8 cellular contexts compared by ENCODE assay signal in genomic region chr16:31094424-31095120, GRCh38. TPM values are rescaled to one million over a fixed set of nuclear protein-coding genes. Genes with fewer than 3 reads are reported as not detected.
DNase-seq lines count a peak whose midpoint lies in the region; ATAC-seq, FAIRE-seq and TF ChIP-seq lines count a peak whose summit lies in the region.

Gene VKORC1 (minus strand): TSS chr16:31094797. CDS start chr16:31094729, 68 bp downstream.

- DNase-seq in GM10266 (ENCODE audit: extremely low spot score), result peak; percentile 91
- peak; percentile 95 for DNase-seq in NCI-H1105 (lab: John Stamatoyannopoulos, UW)
- peak; percentile 87 for DNase-seq in activated naive CD8-positive, alpha-beta T cell treated with anti-CD3 and anti-CD28 coated beads, Interleukin-2, amount 10 ng/mL, durations not matched to agents 7 days and 5 days
- DNase-seq in head of caudate nucleus, result peak; percentile 88 to 98 (median 95)
- DNase-seq in pancreas, result peak; percentile 91 to 97 (median 96)
- DNase-seq in tibial artery, result peak; percentile 96 to 98

- H3K27ac ChIP-seq in SU-DHL-6 (ENCODE audit: low read depth, low read length), result peak within 1 kb of the TSS; percentile 76
- H3K27ac ChIP-seq in pancreas, result peak within 1 kb of the TSS; percentile 73 to 91 (median 80)
- H3K27ac ChIP-seq in tibial artery, result peak within 1 kb of the TSS; percentile 91 to 97

- peaks cover 4% of the 10 kb centered on the region for H3K36me3 Mint-ChIP-seq in activated naive CD8-positive, alpha-beta T cell treated with anti-CD3 and anti-CD28 coated beads, Interleukin-2, amount 10 ng/mL, durations not matched to agents 7 days and 5 days

- FAIRE-seq in pancreas (lab: Jason Lieb, UNC), result no peak

- peaks cover 20% of the 10 kb centered on the region for H3K79me2 ChIP-seq in SU-DHL-6 (ENCODE audit: insufficient read depth, low read length)

- peaks cover 2% of the 10 kb centered on the region for H3K27me3 Mint-ChIP-seq in activated naive CD8-positive, alpha-beta T cell treated with anti-CD3 and anti-CD28 coated beads, Interleukin-2, amount 10 ng/mL, durations not matched to agents 7 days and 5 days

- TF ChIP-seq CTCF in GM10266 (IDR thresholded peaks at IDR 0.05; ENCODE audit: control insufficient read depth, insufficient read depth, low read depth, missing control alignments), result no peak
- TF ChIP-seq CTCF in SU-DHL-6 (IDR thresholded peaks at IDR 0.05; ENCODE audit: insufficient read depth, low read length, poor library complexity, severe bottlenecking), result no peak
- no peak for TF ChIP-seq CTCF in pancreas (IDR thresholded peaks at IDR 0.05)
- no peak for TF ChIP-seq CTCF in tibial artery (IDR thresholded peaks at IDR 0.05)

- peaks cover 10% of the 10 kb centered on the region for H3F3A ChIP-seq in SU-DHL-6 (ENCODE audit: insufficient read depth)

- H3K4me2 ChIP-seq in SU-DHL-6 (ENCODE audit: low read depth, low read length, poor library complexity, severe bottlenecking), result peak within 1 kb of the TSS; percentile 72

- intact Hi-C loops in head of caudate nucleus (cut with DNase I) (loop anchor here (10.0 kb wide), 1 partner anchor 110 kb away; the partner anchor contains the start of gene HSD3B7), pancreas (cut with DNase I) (loop anchor here in 1 of 3 donors (5.0 kb wide), 1 partner anchor 58 kb away; the partner anchor contains the start of gene PRSS36), tibial artery (cut with DNase I; ENCODE audit: low total_unique reads) (no loop called here)

- POLR2A ChIA-PET in activated naive CD8-positive, alpha-beta T cell treated with anti-CD3 and anti-CD28 coated beads, Interleukin-2, amount 10 ng/mL, durations not matched to agents 7 days and 5 days (lab: Charles Lee), result interaction anchor here (0.7 to 2.5 kb wide), 6 partner anchors 10 to 349 kb away, joined by 3 to 18 read pairs (median 4); partner anchors contain the start of genes FUS, ZNF646 and ZNF668

- peaks cover 0 to 11% (median 6%) of the 10 kb centered on the region in 3 donors for H3K4me1 ChIP-seq in pancreas
- peaks cover 0 to 22% (median 12%) of the 10 kb centered on the region in 4 donors for H3K4me1 ChIP-seq in tibial artery

- no peaks in the 10 kb centered on the region for H3K9me3 Mint-ChIP-seq in activated naive CD8-positive, alpha-beta T cell treated with anti-CD3 and anti-CD28 coated beads, Interleukin-2, amount 10 ng/mL, durations not matched to agents 7 days and 5 days

- H3K36me3 ChIP-seq in SU-DHL-6 (ENCODE audit: low read length) (no peaks in the 10 kb centered on the region), pancreas (peaks cover 0 to 9% (median 0%) of the 10 kb centered on the region in 3 donors), tibial artery (peaks cover 3 to 18% (median 14%) of the 10 kb centered on the region in 3 donors)

- H3K27me3 ChIP-seq in SU-DHL-6 (ENCODE audit: low read length) (no peaks in the 10 kb centered on the region), pancreas (no peaks in the 10 kb centered on the region), tibial artery (no peaks in the 10 kb centered on the region)

- peak within 1 kb of the TSS; percentile 98 for H2AFZ ChIP-seq in SU-DHL-6 (ENCODE audit: low read depth, low read length, severe bottlenecking)

- ATAC-seq in HG02610 (IDR thresholded peaks at IDR 0.05; ENCODE audit: unreplicated experiment) (peak; percentile 81), pancreas (peak; percentile 94 to 96 (median 96))
- peak; percentile 90 for ATAC-seq in activated naive CD8-positive, alpha-beta T cell treated with anti-CD3 and anti-CD28 coated beads, Interleukin-2, amount 10 ng/mL, durations not matched to agents 7 days and 5 days (ENCODE audit: low read depth)

- H3K4me3 ChIP-seq in SU-DHL-6 (ENCODE audit: insufficient read depth, low read length, poor library complexity, severe bottlenecking), result peak within 1 kb of the TSS; percentile 82
- peak within 1 kb of the TSS; percentile 51 to 89 (median 82) for H3K4me3 ChIP-seq in pancreas
- H3K4me3 ChIP-seq in tibial artery, result peak within 1 kb of the TSS; percentile 94 to 97

- WGBS in pancreas, 2 donors, result 0% methylated on average over 63 to 69 of the region's 69 CpGs

- H4K20me1 ChIP-seq in SU-DHL-6 (ENCODE audit: low read depth, low read length), result peaks cover 2% of the 10 kb centered on the region; the same call in 1 of the 2 replicates

- H3K4me3 Mint-ChIP-seq in activated naive CD8-positive, alpha-beta T cell treated with anti-CD3 and anti-CD28 coated beads, Interleukin-2, amount 10 ng/mL, durations not matched to agents 7 days and 5 days, result peak within 1 kb of the TSS; percentile 99

- H3K9ac ChIP-seq in SU-DHL-6 (ENCODE audit: low read length), result peak within 1 kb of the TSS; percentile 73

- peaks cover 20% of the 10 kb centered on the region for H3K4me1 Mint-ChIP-seq in activated naive CD8-positive, alpha-beta T cell treated with anti-CD3 and anti-CD28 coated beads, Interleukin-2, amount 10 ng/mL, durations not matched to agents 7 days and 5 days

- peak within 1 kb of the TSS; percentile 95 for H3K27ac Mint-ChIP-seq in activated naive CD8-positive, alpha-beta T cell treated with anti-CD3 and anti-CD28 coated beads, Interleukin-2, amount 10 ng/mL, durations not matched to agents 7 days and 5 days

- H3K9me2 ChIP-seq in SU-DHL-6 (replicated peaks; ENCODE audit: insufficient read depth, low read length), result no peaks in the 10 kb centered on the region

- H3K9me3 ChIP-seq in SU-DHL-6 (ENCODE audit: insufficient read depth, low read length) (no peaks in the 10 kb centered on the region), pancreas (no peaks in the 10 kb centered on the region), tibial artery (no peaks in the 10 kb centered on the region)

RNA-seq across cellular contexts. Expression of gene VKORC1, which starts in this region (rescaled TPM):
- 10 to 100 TPM; 79.4 to 80.4 TPM for total RNA-seq in activated naive CD8-positive, alpha-beta T cell treated with anti-CD3 and anti-CD28 coated beads, Interleukin-2, amount 10 ng/mL, durations not matched to agents 7 days and 5 days
- total RNA-seq in pancreas, result 10 to 100 TPM; 37.7 to 54.3 (median 49.7) TPM
- 10 to 100 TPM; 50.2 to 90.9 TPM for polyA plus RNA-seq in pancreas

Comparison
In these comparisons a context has a peak if more than half of its experiments do, and no peak if none do; other contexts are left out.
1. Peak in every context shown above with its lines: DNase-seq, ATAC-seq, H3K4me3 ChIP-seq and H3K27ac ChIP-seq.